In the genomic region with DNA sequence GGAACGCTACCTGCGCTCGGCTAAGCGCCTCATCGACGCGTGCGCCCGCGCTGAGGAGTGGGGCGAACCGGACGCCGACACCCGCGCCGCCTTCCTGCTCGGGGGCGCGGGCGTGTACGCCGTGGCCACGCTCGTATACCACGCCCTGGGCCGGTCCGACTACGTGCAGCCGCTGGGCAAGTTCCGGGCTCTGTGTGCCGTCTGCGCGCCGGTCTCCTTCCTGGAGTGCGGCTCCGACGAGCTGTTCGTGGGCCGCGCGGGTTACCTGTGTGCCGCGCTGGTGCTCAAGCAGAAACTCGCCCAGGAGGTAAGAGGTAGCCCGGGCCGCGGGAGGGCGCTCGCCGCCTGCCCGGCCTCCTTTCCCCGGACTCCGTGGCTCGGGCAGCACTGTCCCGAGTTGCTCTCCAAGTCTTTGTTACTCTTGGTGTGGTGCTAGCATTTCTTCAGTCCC, we compare ENCODE assay signal across 8 cellular contexts. TPM values are rescaled to one million over a fixed set of nuclear protein-coding genes. Genes with fewer than 3 reads are reported as not detected.
DNase-seq lines count a peak whose midpoint lies in the region; ATAC-seq and TF ChIP-seq lines count a peak whose summit lies in the region.
"Not testable (repeated sequence)": the region's sequence is repeated elsewhere in the genome, so short reads cannot be mapped to it uniquely, and the experiment has no call there.

No MANE protein-coding gene starts in this region.

- H3K4me3 ChIP-seq in BE2C (ENCODE audit: low read depth, low read length), result peak overlapping the region; percentile 28
- peak overlapping the region; percentile 43 for H3K4me3 ChIP-seq in MG63
- 0 out of 2 replicates have a peak overlapping the region, but pooled peaks have one; percentile 5 for H3K4me3 ChIP-seq in SJSA1
- H3K4me3 ChIP-seq in epithelial cell of esophagus (ENCODE audit: low read length), result peak overlapping the region; percentile 46
- H3K4me3 ChIP-seq in liver (ENCODE audit: low read depth in 1 of 3, low read length in 3 of 3), result peak overlapping the region in 1 of 3 donors; percentile 30
- peak overlapping the region; percentile 7 for H3K4me3 ChIP-seq in skeletal muscle cell (ENCODE audit: low read depth, low read length)

- not testable (repeated sequence) for H3K9ac ChIP-seq in liver (ENCODE audit: low read depth in 1 of 2, low read length in 2 of 2)

- H3K27ac Mint-ChIP-seq in activated naive CD4-positive, alpha-beta T cell treated with anti-CD3 and anti-CD28 coated beads for 36 hours, result not testable (repeated sequence)

- not testable (repeated sequence) for H3K36me3 ChIP-seq in BE2C; MG63; SJSA1; liver (ENCODE audit: control insufficient read depth in 4 of 4, insufficient read depth in 3 of 4, low read depth in 1 of 4, low read length in 3 of 4)

- H3K4me1 Mint-ChIP-seq in activated naive CD4-positive, alpha-beta T cell treated with anti-CD3 and anti-CD28 coated beads for 36 hours (ENCODE audit: low read depth), result not testable (repeated sequence)

- H3K27ac ChIP-seq in SJSA1; liver (ENCODE audit: low read depth in 1 of 2, low read length in 2 of 2): not testable (repeated sequence)

- peak; percentile 25; the same call in 1 of the 2 replicates for TF ChIP-seq CTCF in BE2C (IDR thresholded peaks at IDR 0.05; ENCODE audit: low read depth, low read length)
- TF ChIP-seq CTCF in epithelial cell of esophagus (IDR thresholded peaks at IDR 0.05; ENCODE audit: insufficient read depth, low read depth, low read length, missing control alignments), result peak; percentile 40
- not testable (repeated sequence) for TF ChIP-seq CTCF in liver (IDR thresholded peaks at IDR 0.05; ENCODE audit: low read depth, low read length, missing input control)

- intact Hi-C loops in activated naive CD4-positive, alpha-beta T cell treated with anti-CD3 and anti-CD28 coated beads for 36 hours (cut with micrococcal nuclease), result loop anchor here (2.0 kb wide), 1 partner anchor 253 kb away; no protein-coding TSS in a partner anchor

- H3K9me3 ChIP-seq in BE2C; MG63; SJSA1 (replicated peaks); liver (ENCODE audit: control insufficient read depth in 4 of 4, low read length in 3 of 4): not testable (repeated sequence)

- WGBS in liver, result 4% methylated on average over 35 of the region's 56 CpGs

- H3K27me3 ChIP-seq in BE2C, result peaks cover 13% of the 10 kb centered on the region; the same call in 1 of the 2 replicates
- H3K27me3 ChIP-seq in MG63; SJSA1 (replicated peaks); liver (ENCODE audit: control insufficient read depth in 4 of 4, insufficient read depth in 4 of 4, low read length in 3 of 4): not testable (repeated sequence)

- TF ChIP-seq RAD21 in liver (IDR thresholded peaks at IDR 0.05), result peak; percentile 46 to 71

- not testable (repeated sequence) for H3K4me1 ChIP-seq in BE2C; SJSA1 (replicated peaks); liver (ENCODE audit: control insufficient read depth in 4 of 4, insufficient read depth in 4 of 4, low read length in 3 of 4)

- not testable (repeated sequence) for H3K36me3 Mint-ChIP-seq in activated naive CD4-positive, alpha-beta T cell treated with anti-CD3 and anti-CD28 coated beads for 36 hours (ENCODE audit: low read depth)

- peaks cover 16% of the 10 kb centered on the region for H3K27me3 Mint-ChIP-seq in activated naive CD4-positive, alpha-beta T cell treated with anti-CD3 and anti-CD28 coated beads for 36 hours (ENCODE audit: low read depth)

- peak; percentile 79 for ATAC-seq in GM21723 (IDR thresholded peaks at IDR 0.05; ENCODE audit: unreplicated experiment)

- H3K4me3 Mint-ChIP-seq in activated naive CD4-positive, alpha-beta T cell treated with anti-CD3 and anti-CD28 coated beads for 36 hours, result peak overlapping the region; percentile 36

- not testable (repeated sequence) for H3K9me3 Mint-ChIP-seq in activated naive CD4-positive, alpha-beta T cell treated with anti-CD3 and anti-CD28 coated beads for 36 hours

- DNase-seq in BE2C (peak; percentile 23), MG63 (peak; percentile 43), SJSA1 (ENCODE audit: low read depth in 1 of 2, low spot score in 2 of 2) (peak in 1 of 2 experiments; percentile 4), epithelial cell of esophagus (ENCODE audit: low read depth) (peak; percentile 56)
- DNase-seq in activated naive CD4-positive, alpha-beta T cell treated with anti-CD3 and anti-CD28 coated beads for 36 hours, result peak; percentile 8
- not testable (repeated sequence) for DNase-seq in skeletal muscle cell (ENCODE audit: low read depth)

- CTCF ChIA-PET in activated naive CD4-positive, alpha-beta T cell treated with anti-CD3 and anti-CD28 coated beads for 36 hours (lab: Charles Lee), result not testable (repeated sequence)

RNA-seq across cellular contexts. Expression of gene LANCL3, which starts 0.7 kb away (rescaled TPM):
- 0.09 TPM for polyA plus RNA-seq in BE2C (2012; ENCODE audit: insufficient read depth, insufficient read length, low read depth)
- 0.36 and 0.62 TPM in 2 replicates for total RNA-seq in MG63 (2014; rRNA removed; shearing (Covaris generic); ENCODE audit: low replicate concordance)
- total RNA-seq in SJSA1 (2014; rRNA removed; shearing (Covaris generic)), result 0.03 TPM in 1 of 2 replicates, not detected in the other
- under 1 TPM in 1 of 2 experiments, not detected in 1; 0.02 TPM for total RNA-seq in activated naive CD4-positive, alpha-beta T cell treated with anti-CD3 and anti-CD28 coated beads for 36 hours
- total RNA-seq in liver, result 1 to 10 TPM in 1 of 2 donors, under 1 TPM in 1; under 0.01 to 2.1 TPM
- under 1 TPM in 1 of 2 donors, not detected in 1; 0.01 TPM for polyA plus RNA-seq in liver
